ENCODE assay signal across 10 cellular contexts in the genomic region with DNA sequence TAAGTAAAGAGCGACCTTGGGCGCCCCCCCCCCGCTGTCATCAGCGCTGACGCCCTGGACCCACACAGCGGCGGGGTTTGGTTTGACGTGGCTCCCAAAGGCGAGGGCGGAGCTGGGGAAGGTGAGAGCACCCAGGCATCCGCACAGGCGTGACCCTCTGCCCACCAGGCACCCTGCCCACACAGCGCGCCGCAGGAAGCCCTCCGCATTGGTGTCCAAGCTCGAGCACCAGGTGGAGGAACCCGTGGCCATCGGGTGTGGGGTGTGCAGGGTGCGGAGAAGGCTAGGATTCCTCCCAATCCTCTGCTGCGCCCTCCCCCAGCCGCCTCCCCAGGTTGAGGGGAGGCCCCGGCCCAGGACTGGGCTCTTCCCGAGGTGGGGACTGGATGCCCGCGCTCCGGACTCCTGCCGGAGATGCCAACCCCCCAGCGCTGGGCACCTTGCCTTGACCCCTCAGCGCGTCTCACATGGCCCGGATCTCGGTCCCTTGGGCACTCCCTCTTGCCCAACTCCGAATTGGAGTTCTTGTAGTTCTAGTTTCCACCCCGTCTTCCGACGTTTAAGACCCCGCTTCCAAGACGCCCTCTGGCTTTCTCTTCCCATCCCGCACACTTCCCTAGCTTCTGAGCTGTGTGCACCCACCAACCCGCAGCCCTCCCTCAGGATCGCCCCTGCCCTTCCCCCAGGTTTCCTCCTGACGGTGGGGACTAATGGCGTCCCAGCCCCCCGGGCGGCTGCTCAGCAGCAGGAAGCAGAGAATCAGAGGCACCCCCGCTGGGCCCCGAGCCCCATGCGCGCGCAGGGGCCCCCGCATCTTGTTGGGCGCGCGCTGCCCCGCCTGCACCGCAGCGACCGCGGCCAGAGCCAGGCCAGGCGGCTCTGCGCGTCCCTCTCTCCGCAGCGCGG. TPM values are rescaled to one million over a fixed set of nuclear protein-coding genes. Genes with fewer than 3 reads are reported as not detected.
A peak's percentile ranks its signal among the peaks of the same experiment; 100 is the strongest.
DNase-seq lines count a peak whose midpoint lies in the region; ATAC-seq lines count a peak whose summit lies in the region.
"Had no signal": no experiment of that assay in that cellular context is flagged by ENCODE, and none has a peak within 500 bp of the region (broad histone marks: within the 10 kb centered on the region; RNA-seq: fewer than 3 reads in every experiment).

No MANE protein-coding gene starts in this region.

- peaks cover 12% of the 10 kb centered on the region for H3K4me1 Mint-ChIP-seq in activated CD8-positive, alpha-beta memory T cell treated with anti-CD3 and anti-CD28 coated beads, Interleukin-2, amount 10 ng/mL, durations not matched to agents 7 days and 5 days
- H3K4me1 Mint-ChIP-seq in activated T-cell treated with anti-CD3 and anti-CD28 coated beads, Interleukin-2, amount 50 U/mL, for 4 hours (ENCODE audit: low read depth) = peaks cover 4% of the 10 kb centered on the region

- no peak overlapping the region for H3K4me3 Mint-ChIP-seq in activated CD8-positive, alpha-beta memory T cell treated with anti-CD3 and anti-CD28 coated beads, Interleukin-2, amount 10 ng/mL, durations not matched to agents 7 days and 5 days
- no peak overlapping the region for H3K4me3 Mint-ChIP-seq in activated T-cell treated with anti-CD3 and anti-CD28 coated beads, Interleukin-2, amount 50 U/mL, for 4 hours
- H3K4me3 Mint-ChIP-seq: activated T-helper 1 cell treated with anti-CD3 and anti-CD28 coated beads, Interleukin-12 subunit alpha, Interleukin-12 subunit beta, Interleukin-2, Interleukin-4 antibody, amounts not matched to agents 30 ng/mL and 10 ng/mL and 1 ng/mL, durations not matched to agents 14 hours and 24 hours and 36 hours had no signal

- CTCF ChIA-PET in activated CD8-positive, alpha-beta memory T cell treated with anti-CD3 and anti-CD28 coated beads, Interleukin-2, amount 10 ng/mL, durations not matched to agents 7 days and 5 days (lab: Charles Lee) = interaction anchor here (1.2 kb wide), 1 partner anchor 10 kb away, joined by 3 read pairs; no protein-coding TSS in a partner anchor

- no peak overlapping the region for H3K27ac Mint-ChIP-seq in activated CD8-positive, alpha-beta memory T cell treated with anti-CD3 and anti-CD28 coated beads, Interleukin-2, amount 10 ng/mL, durations not matched to agents 7 days and 5 days
- H3K27ac Mint-ChIP-seq: activated T-helper 1 cell treated with anti-CD3 and anti-CD28 coated beads, Interleukin-12 subunit alpha, Interleukin-12 subunit beta, Interleukin-2, Interleukin-4 antibody, amounts not matched to agents 30 ng/mL and 10 ng/mL and 1 ng/mL, durations not matched to agents 14 hours and 24 hours and 36 hours had no signal

- DNase-seq in activated CD8-positive, alpha-beta memory T cell treated with anti-CD3 and anti-CD28 coated beads, Interleukin-2, amount 10 ng/mL, durations not matched to agents 7 days and 5 days = peak; percentile 45
- DNase-seq in activated CD8-positive, alpha-beta memory T cell treated with anti-CD3 and anti-CD28 coated beads for 24 hours = no peak
- DNase-seq in activated T-cell treated with anti-CD3 and anti-CD28 coated beads, Interleukin-2, amount 50 U/mL, for 4 hours = no peak
- DNase-seq in iPS-NIHi7 (ENCODE audit: extremely low spot score) (peak; percentile 34), RKO (ENCODE audit: low spot score) (no peak), DMS153 (lab: John Stamatoyannopoulos, UW) (no peak)
- DNase-seq in stimulated activated naive CD8-positive, alpha-beta T cell treated with anti-CD3 and anti-CD28 coated beads, Interleukin-15, Interleukin-2, amounts not matched to agents 100 U/mL and 50 U/mL, for 24 hours = peak; percentile 29
- DNase-seq: uterus had no signal

- no peaks in the 10 kb centered on the region for H3K9me3 Mint-ChIP-seq in activated CD8-positive, alpha-beta memory T cell treated with anti-CD3 and anti-CD28 coated beads, Interleukin-2, amount 10 ng/mL, durations not matched to agents 7 days and 5 days (ENCODE audit: low read depth)
- H3K9me3 Mint-ChIP-seq in activated T-cell treated with anti-CD3 and anti-CD28 coated beads, Interleukin-2, amount 50 U/mL, for 4 hours = no peaks in the 10 kb centered on the region
- H3K9me3 Mint-ChIP-seq: activated T-helper 1 cell treated with anti-CD3 and anti-CD28 coated beads, Interleukin-12 subunit alpha, Interleukin-12 subunit beta, Interleukin-2, Interleukin-4 antibody, amounts not matched to agents 30 ng/mL and 10 ng/mL and 1 ng/mL, durations not matched to agents 14 hours and 24 hours and 36 hours had no signal

- H3K36me3 Mint-ChIP-seq in activated CD8-positive, alpha-beta memory T cell treated with anti-CD3 and anti-CD28 coated beads, Interleukin-2, amount 10 ng/mL, durations not matched to agents 7 days and 5 days = peaks cover 1% of the 10 kb centered on the region
- peaks cover 8% of the 10 kb centered on the region for H3K36me3 Mint-ChIP-seq in activated T-cell treated with anti-CD3 and anti-CD28 coated beads, Interleukin-2, amount 50 U/mL, for 4 hours (ENCODE audit: insufficient read depth)

- ATAC-seq in activated CD8-positive, alpha-beta memory T cell treated with anti-CD3 and anti-CD28 coated beads, Interleukin-2, amount 10 ng/mL, durations not matched to agents 7 days and 5 days = peak; percentile 53
- peak; percentile 65 to 70 for ATAC-seq in activated T-cell treated with anti-CD3 and anti-CD28 coated beads, Interleukin-2, amount 50 U/mL, for 4 hours
- ATAC-seq in stimulated activated naive CD8-positive, alpha-beta T cell treated with anti-CD3 and anti-CD28 coated beads, Interleukin-15, Interleukin-2, amounts not matched to agents 100 U/mL and 50 U/mL, for 24 hours = peak; percentile 76
- ATAC-seq in HG03469 (IDR thresholded peaks at IDR 0.05; ENCODE audit: unreplicated experiment) = no peak

- peaks cover 64% of the 10 kb centered on the region for H3K27me3 Mint-ChIP-seq in activated CD8-positive, alpha-beta memory T cell treated with anti-CD3 and anti-CD28 coated beads, Interleukin-2, amount 10 ng/mL, durations not matched to agents 7 days and 5 days
- peaks cover 53% of the 10 kb centered on the region for H3K27me3 Mint-ChIP-seq in activated T-cell treated with anti-CD3 and anti-CD28 coated beads, Interleukin-2, amount 50 U/mL, for 4 hours (ENCODE audit: low read depth)

RNA-seq across cellular contexts. Expression of a gene that starts 25.9 kb away (rescaled TPM):
- not detected for total RNA-seq in activated CD8-positive, alpha-beta memory T cell treated with anti-CD3 and anti-CD28 coated beads, Interleukin-2, amount 10 ng/mL, durations not matched to agents 7 days and 5 days
- total RNA-seq in activated T-cell treated with anti-CD3 and anti-CD28 coated beads, Interleukin-2, amount 50 U/mL, for 4 hours = not detected
- total RNA-seq: activated T-helper 1 cell treated with anti-CD3 and anti-CD28 coated beads, Interleukin-12 subunit alpha, Interleukin-12 subunit beta, Interleukin-2, Interleukin-4 antibody, amounts not matched to agents 30 ng/mL and 10 ng/mL and 1 ng/mL, durations not matched to agents 14 hours and 24 hours and 36 hours; uterus had no signal

RNA-seq across cellular contexts. Expression of a gene that starts 29.3 kb away (rescaled TPM):
- 10 to 100 TPM; 60.3 to 64.8 TPM for total RNA-seq in activated CD8-positive, alpha-beta memory T cell treated with anti-CD3 and anti-CD28 coated beads, Interleukin-2, amount 10 ng/mL, durations not matched to agents 7 days and 5 days
- total RNA-seq in activated T-cell treated with anti-CD3 and anti-CD28 coated beads, Interleukin-2, amount 50 U/mL, for 4 hours = 100 to 1,000 TPM; 187 to 222 (median 221) TPM

RNA-seq across cellular contexts. Expression of a gene that starts 49.2 kb away (rescaled TPM):
- total RNA-seq in activated CD8-positive, alpha-beta memory T cell treated with anti-CD3 and anti-CD28 coated beads, Interleukin-2, amount 10 ng/mL, durations not matched to agents 7 days and 5 days = under 1 TPM in 1 of 2 experiments, not detected in 1; 0.28 TPM
- total RNA-seq in activated T-cell treated with anti-CD3 and anti-CD28 coated beads, Interleukin-2, amount 50 U/mL, for 4 hours = under 1 TPM in 1 of 3 donors, not detected in 2; 0.19 TPM

RNA-seq across cellular contexts. Expression of a gene that starts 59.8 kb away (rescaled TPM):
- total RNA-seq in activated CD8-positive, alpha-beta memory T cell treated with anti-CD3 and anti-CD28 coated beads, Interleukin-2, amount 10 ng/mL, durations not matched to agents 7 days and 5 days = not detected
- total RNA-seq in activated T-cell treated with anti-CD3 and anti-CD28 coated beads, Interleukin-2, amount 50 U/mL, for 4 hours = under 1 TPM; 0.49 to 0.61 (median 0.58) TPM
- total RNA-seq: activated T-helper 1 cell treated with anti-CD3 and anti-CD28 coated beads, Interleukin-12 subunit alpha, Interleukin-12 subunit beta, Interleukin-2, Interleukin-4 antibody, amounts not matched to agents 30 ng/mL and 10 ng/mL and 1 ng/mL, durations not matched to agents 14 hours and 24 hours and 36 hours had no signal

Comparison
In these comparisons a context has a peak if more than half of its experiments do, and no peak if none do; other contexts are left out.
1. DNase-seq: peak in activated CD8-positive, alpha-beta memory T cell treated with anti-CD3 and anti-CD28 coated beads, Interleukin-2, amount 10 ng/mL, durations not matched to agents 7 days and 5 days (single experiment), iPS-NIHi7 (single experiment) and stimulated activated naive CD8-positive, alpha-beta T cell treated with anti-CD3 and anti-CD28 coated beads, Interleukin-15, Interleukin-2, amounts not matched to agents 100 U/mL and 50 U/mL, for 24 hours (single experiment); none in activated CD8-positive, alpha-beta memory T cell treated with anti-CD3 and anti-CD28 coated beads for 24 hours (single experiment), activated T-cell treated with anti-CD3 and anti-CD28 coated beads, Interleukin-2, amount 50 U/mL, for 4 hours (single experiment), RKO (single experiment) and DMS153 (single experiment).